1 cellular context compared by ENCODE assay signal in genomic region chr1:3017440-3018050, GRCh38.
TF ChIP-seq lines count a peak whose summit lies in the region.

No MANE protein-coding gene starts in this region.

TF ChIP-seq in K562, 482 proteins besides CTCF, POLR2A, EP300 and RAD21 (continued from another document):
- TF ChIP-seq, protein P1, sequence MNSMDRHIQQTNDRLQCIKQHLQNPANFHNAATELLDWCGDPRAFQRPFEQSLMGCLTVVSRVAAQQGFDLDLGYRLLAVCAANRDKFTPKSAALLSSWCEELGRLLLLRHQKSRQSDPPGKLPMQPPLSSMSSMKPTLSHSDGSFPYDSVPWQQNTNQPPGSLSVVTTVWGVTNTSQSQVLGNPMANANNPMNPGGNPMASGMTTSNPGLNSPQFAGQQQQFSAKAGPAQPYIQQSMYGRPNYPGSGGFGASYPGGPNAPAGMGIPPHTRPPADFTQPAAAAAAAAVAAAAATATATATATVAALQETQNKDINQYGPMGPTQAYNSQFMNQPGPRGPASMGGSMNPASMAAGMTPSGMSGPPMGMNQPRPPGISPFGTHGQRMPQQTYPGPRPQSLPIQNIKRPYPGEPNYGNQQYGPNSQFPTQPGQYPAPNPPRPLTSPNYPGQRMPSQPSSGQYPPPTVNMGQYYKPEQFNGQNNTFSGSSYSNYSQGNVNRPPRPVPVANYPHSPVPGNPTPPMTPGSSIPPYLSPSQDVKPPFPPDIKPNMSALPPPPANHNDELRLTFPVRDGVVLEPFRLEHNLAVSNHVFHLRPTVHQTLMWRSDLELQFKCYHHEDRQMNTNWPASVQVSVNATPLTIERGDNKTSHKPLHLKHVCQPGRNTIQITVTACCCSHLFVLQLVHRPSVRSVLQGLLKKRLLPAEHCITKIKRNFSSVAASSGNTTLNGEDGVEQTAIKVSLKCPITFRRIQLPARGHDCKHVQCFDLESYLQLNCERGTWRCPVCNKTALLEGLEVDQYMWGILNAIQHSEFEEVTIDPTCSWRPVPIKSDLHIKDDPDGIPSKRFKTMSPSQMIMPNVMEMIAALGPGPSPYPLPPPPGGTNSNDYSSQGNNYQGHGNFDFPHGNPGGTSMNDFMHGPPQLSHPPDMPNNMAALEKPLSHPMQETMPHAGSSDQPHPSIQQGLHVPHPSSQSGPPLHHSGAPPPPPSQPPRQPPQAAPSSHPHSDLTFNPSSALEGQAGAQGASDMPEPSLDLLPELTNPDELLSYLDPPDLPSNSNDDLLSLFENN (IDR thresholded peaks at IDR 0.05; ENCODE audit: low read depth in 2 of 2, low read length in 2 of 2) = no peak
- TF ChIP-seq ZNF77 (CRISPR knock-in tag; IDR thresholded peaks at IDR 0.05) (no peak), PKNOX1 (IDR thresholded peaks at IDR 0.05) (0 out of 2 replicates have a peak, but pooled peaks have one; percentile 16), SMARCA5 (IDR thresholded peaks at IDR 0.05) (no peak), KLF16 (IDR thresholded peaks at IDR 0.05) (no peak), DNMT1 (IDR thresholded peaks at IDR 0.05) (no peak), HMG20A (CRISPR knock-in tag; conservative IDR thresholded peaks at IDR 0.05) (no peak), HOXB6 (CRISPR knock-in tag; IDR thresholded peaks at IDR 0.05; ENCODE audit: borderline replicate concordance) (no peak), GABPB1 (CRISPR knock-in tag; IDR thresholded peaks at IDR 0.05) (no peak), MEIS2 (IDR thresholded peaks at IDR 0.05; ENCODE audit: partially characterized antibody) (peak; percentile 13), CBX5 (IDR thresholded peaks at IDR 0.05; ENCODE audit: borderline replicate concordance, low read depth) (no peak)
